Comparison of ENCODE assay signal across 8 cellular contexts in genomic region chr3:11803977-11804903, GRCh38. TPM values are rescaled to one million over a fixed set of nuclear protein-coding genes. Genes with fewer than 3 reads are reported as not detected.
DNase-seq lines count a peak whose midpoint lies in the region; ATAC-seq and TF ChIP-seq lines count a peak whose summit lies in the region.

No MANE protein-coding gene starts in this region.

- no peak overlapping the region for H3K9ac ChIP-seq in neural cell (ENCODE audit: low read length)

- DNase-seq in NCI-H510A treated with DMSO at 0.1 percent for 48 hours (lab: John Stamatoyannopoulos, UW): peak; percentile 2
- DNase-seq in NCI-H510A (lab: John Stamatoyannopoulos, UW): no peak
- peak; percentile 60 for DNase-seq in HFFc6
- peak; percentile 49 for DNase-seq in NCI-H460 (ENCODE audit: extremely low read depth, low read depth)
- DNase-seq in activated CD8-positive, alpha-beta T cell treated with anti-CD3 and anti-CD28 coated beads for 36 hours: peak; percentile 53
- DNase-seq in fibroblast of mammary gland (ENCODE audit: low read depth): peak; percentile 63
- no peak for DNase-seq in KG1 (lab: John Stamatoyannopoulos, UW)

- H3F3A ChIP-seq in neural cell (ENCODE audit: insufficient read depth, low read length, poor library complexity, severe bottlenecking): no peaks in the 10 kb centered on the region

- H3K27me3 ChIP-seq in neural cell (ENCODE audit: insufficient read depth, low read depth, low read length): no peaks in the 10 kb centered on the region

- H3K9me3 ChIP-seq in neural cell (ENCODE audit: low read length): no peaks in the 10 kb centered on the region

- peak overlapping the region; percentile 3; the same call in 1 of the 2 replicates for H3K27ac Mint-ChIP-seq in HFFc6
- no peak overlapping the region for H3K27ac Mint-ChIP-seq in activated CD8-positive, alpha-beta T cell treated with anti-CD3 and anti-CD28 coated beads for 36 hours

- no peaks in the 10 kb centered on the region for H3K79me2 ChIP-seq in neural cell (replicated peaks; ENCODE audit: insufficient read depth, low read length)

- H2AFZ ChIP-seq in neural cell (ENCODE audit: low read depth, low read length): no peak overlapping the region

- no peaks in the 10 kb centered on the region for H3K36me3 ChIP-seq in neural cell (ENCODE audit: insufficient read depth, low read length)

- H3K27me3 Mint-ChIP-seq in HFFc6 (ENCODE audit: insufficient read depth): no peaks in the 10 kb centered on the region; the same call in 1 of the 2 replicates
- no peaks in the 10 kb centered on the region for H3K27me3 Mint-ChIP-seq in activated CD8-positive, alpha-beta T cell treated with anti-CD3 and anti-CD28 coated beads for 36 hours

- no peaks in the 10 kb centered on the region for H3K9me2 ChIP-seq in neural cell (ENCODE audit: insufficient read depth, low read length)

- no peak overlapping the region for H3K4me3 ChIP-seq in fibroblast of mammary gland (ENCODE audit: control insufficient read depth, low read depth, low read length)
- H3K4me3 ChIP-seq in neural cell (ENCODE audit: low read length): no peak overlapping the region

- ATAC-seq in activated CD8-positive, alpha-beta T cell treated with anti-CD3 and anti-CD28 coated beads for 36 hours: peak; percentile 77

- CTCF ChIA-PET in activated CD8-positive, alpha-beta T cell treated with anti-CD3 and anti-CD28 coated beads for 36 hours (lab: Charles Lee): interaction anchor here (0.6 to 2.2 kb wide), 27 partner anchors 9 to 956 kb away, joined by 3 to 13 read pairs (median 3); partner anchors contain the start of gene VGLL4

- no peak for TF ChIP-seq EP300 in neural cell (conservative IDR thresholded peaks at IDR 0.05; ENCODE audit: poor library complexity, severe bottlenecking)

- POLR2A ChIA-PET in activated CD8-positive, alpha-beta T cell treated with anti-CD3 and anti-CD28 coated beads for 36 hours (lab: Charles Lee): no interaction called here

- no peak overlapping the region for H3K4me2 ChIP-seq in neural cell (ENCODE audit: low read length)

- H4K20me1 ChIP-seq in neural cell (ENCODE audit: insufficient read depth): no peaks in the 10 kb centered on the region

- TF ChIP-seq RAD21 in neural cell (conservative IDR thresholded peaks at IDR 0.05): peak; percentile 63

- H3K9me3 Mint-ChIP-seq in HFFc6: no peaks in the 10 kb centered on the region; the same call in 1 of the 2 replicates
- H3K9me3 Mint-ChIP-seq in activated CD8-positive, alpha-beta T cell treated with anti-CD3 and anti-CD28 coated beads for 36 hours: peaks cover 4% of the 10 kb centered on the region

- H3K4me3 Mint-ChIP-seq in HFFc6: no peak overlapping the region
- H3K4me3 Mint-ChIP-seq in activated CD8-positive, alpha-beta T cell treated with anti-CD3 and anti-CD28 coated beads for 36 hours: no peak overlapping the region

- peaks cover 60% of the 10 kb centered on the region for H3K36me3 Mint-ChIP-seq in HFFc6 (ENCODE audit: low read depth)
- H3K36me3 Mint-ChIP-seq in activated CD8-positive, alpha-beta T cell treated with anti-CD3 and anti-CD28 coated beads for 36 hours (ENCODE audit: low read depth): peaks cover 77% of the 10 kb centered on the region

- H3K27ac ChIP-seq in neural cell (ENCODE audit: low read length): no peak overlapping the region

- intact Hi-C loops in activated CD8-positive, alpha-beta T cell treated with anti-CD3 and anti-CD28 coated beads for 36 hours (cut with micrococcal nuclease): loop anchor here (10.0 kb wide), 1 partner anchor 149 kb away; no protein-coding TSS in a partner anchor

- TF ChIP-seq CTCF in HFFc6 (IDR thresholded peaks at IDR 0.05) (peak; percentile 92), fibroblast of mammary gland (conservative IDR thresholded peaks at IDR 0.05; ENCODE audit: control insufficient read depth, insufficient read depth, low read depth, low read length) (peak; percentile 81), neural cell (IDR thresholded peaks at IDR 0.05; ENCODE audit: poor library complexity, severe bottlenecking) (peak; percentile 60)
- peak; percentile 70 for TF ChIP-seq CTCF in activated CD8-positive, alpha-beta T cell treated with anti-CD3 and anti-CD28 coated beads for 36 hours (IDR thresholded peaks at IDR 0.05)

- H3K4me1 Mint-ChIP-seq in HFFc6 (ENCODE audit: low read depth): peaks cover 26% of the 10 kb centered on the region
- H3K4me1 Mint-ChIP-seq in activated CD8-positive, alpha-beta T cell treated with anti-CD3 and anti-CD28 coated beads for 36 hours (ENCODE audit: low read depth): no peaks in the 10 kb centered on the region

TF ChIP-seq in neural cell, 6 proteins besides CTCF, POLR2A, EP300 and RAD21:
- TF ChIP-seq SMC3 (conservative IDR thresholded peaks at IDR 0.05; ENCODE audit: poor library complexity) (peak; percentile 74), REST (IDR thresholded peaks at IDR 0.05; ENCODE audit: borderline replicate concordance) (no peak)
TF ChIP-seq in neural cell: peak in this region for 1.

RNA-seq across cellular contexts. Expression of gene TAMM41, which starts 42.4 kb away (rescaled TPM):
- total RNA-seq in HFFc6 (2021; fragmentation: NEBNext Ultra II Directional; extraction: Animal tissue kit (Norgen Biotek cat#: 25700)): 10 to 100 TPM; 11.5 to 16.3 (median 14.9) TPM
- 7.5 and 9.3 TPM in 2 replicates for total RNA-seq in NCI-H460 (2014; rRNA removed; shearing (Covaris generic))
- polyA plus RNA-seq in NCI-H460 (2014; cell fraction: nucleus; rRNA removed): 14.6 and 16.0 TPM in 2 replicates
- 10 to 100 TPM; 30.7 to 33.1 TPM for total RNA-seq in activated CD8-positive, alpha-beta T cell treated with anti-CD3 and anti-CD28 coated beads for 36 hours
- 3.1 and 8.2 TPM in 2 replicates for polyA plus RNA-seq in neural cell
- polyA minus RNA-seq in neural cell: 10.2 and 13.3 TPM in 2 replicates

Comparison
In these comparisons a context has a peak if more than half of its experiments do, and no peak if none do; other contexts are left out.
1. DNase-seq: peak in NCI-H510A treated with DMSO at 0.1 percent for 48 hours (single experiment), HFFc6 (single experiment), NCI-H460 (single experiment), activated CD8-positive, alpha-beta T cell treated with anti-CD3 and anti-CD28 coated beads for 36 hours (single experiment) and fibroblast of mammary gland (single experiment); none in NCI-H510A (single experiment) and KG1 (single experiment).
2. Peak in every context shown above with its lines, with median percentiles within 50 percentile points of each other: CTCF ChIP-seq.